In genomic region chr2:37770797-37771196, GRCh38 we compare ENCODE assay signal across 2 cellular contexts.
TF ChIP-seq lines count a peak whose summit lies in the region.

No MANE protein-coding gene starts in this region.

TF ChIP-seq in SK-N-SH, 30 proteins besides CTCF, POLR2A, EP300 and RAD21:
- TF ChIP-seq MEF2A (IDR thresholded peaks at IDR 0.05; ENCODE audit: borderline replicate concordance, low read depth) = no peak
- TF ChIP-seq JUND (IDR thresholded peaks at IDR 0.05) = no peak
TF ChIP-seq in SK-N-SH: peak in this region for 0.

TF ChIP-seq in SK-N-SH treated with all-trans-retinoic acid at 6 μM for 48 hours, 23 proteins besides CTCF, POLR2A, EP300 and RAD21:
- TF ChIP-seq CREB5 (CRISPR knock-in tag; IDR thresholded peaks at IDR 0.05; ENCODE audit: low read depth) (no peak), OSR1 (CRISPR knock-in tag; IDR thresholded peaks at IDR 0.05) (no peak), GLIS3 (CRISPR knock-in tag; IDR thresholded peaks at IDR 0.05) (no peak), POU6F1 (CRISPR knock-in tag; IDR thresholded peaks at IDR 0.05; ENCODE audit: borderline replicate concordance, low read depth) (no peak), CSDC2 (CRISPR knock-in tag; IDR thresholded peaks at IDR 0.05) (no peak), ARNTL (CRISPR knock-in tag; IDR thresholded peaks at IDR 0.05; ENCODE audit: borderline replicate concordance, low read depth) (no peak), ZFP3 (CRISPR knock-in tag; IDR thresholded peaks at IDR 0.05) (no peak), TCF4 (CRISPR knock-in tag; IDR thresholded peaks at IDR 0.05; ENCODE audit: borderline replicate concordance) (no peak), BACH2 (CRISPR knock-in tag; IDR thresholded peaks at IDR 0.05; ENCODE audit: borderline replicate concordance) (no peak), ISL1 (CRISPR knock-in tag; IDR thresholded peaks at IDR 0.05) (no peak), PPARA (CRISPR knock-in tag; IDR thresholded peaks at IDR 0.05; ENCODE audit: borderline replicate concordance) (no peak), ZNF565 (CRISPR knock-in tag; conservative IDR thresholded peaks at IDR 0.05; ENCODE audit: low read depth) (no peak)
- TF ChIP-seq, protein P1, sequence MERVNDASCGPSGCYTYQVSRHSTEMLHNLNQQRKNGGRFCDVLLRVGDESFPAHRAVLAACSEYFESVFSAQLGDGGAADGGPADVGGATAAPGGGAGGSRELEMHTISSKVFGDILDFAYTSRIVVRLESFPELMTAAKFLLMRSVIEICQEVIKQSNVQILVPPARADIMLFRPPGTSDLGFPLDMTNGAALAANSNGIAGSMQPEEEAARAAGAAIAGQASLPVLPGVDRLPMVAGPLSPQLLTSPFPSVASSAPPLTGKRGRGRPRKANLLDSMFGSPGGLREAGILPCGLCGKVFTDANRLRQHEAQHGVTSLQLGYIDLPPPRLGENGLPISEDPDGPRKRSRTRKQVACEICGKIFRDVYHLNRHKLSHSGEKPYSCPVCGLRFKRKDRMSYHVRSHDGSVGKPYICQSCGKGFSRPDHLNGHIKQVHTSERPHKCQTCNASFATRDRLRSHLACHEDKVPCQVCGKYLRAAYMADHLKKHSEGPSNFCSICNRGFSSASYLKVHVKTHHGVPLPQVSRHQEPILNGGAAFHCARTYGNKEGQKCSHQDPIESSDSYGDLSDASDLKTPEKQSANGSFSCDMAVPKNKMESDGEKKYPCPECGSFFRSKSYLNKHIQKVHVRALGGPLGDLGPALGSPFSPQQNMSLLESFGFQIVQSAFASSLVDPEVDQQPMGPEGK (CRISPR knock-in tag; IDR thresholded peaks at IDR 0.05; ENCODE audit: borderline replicate concordance) = no peak
- TF ChIP-seq, protein P2, sequence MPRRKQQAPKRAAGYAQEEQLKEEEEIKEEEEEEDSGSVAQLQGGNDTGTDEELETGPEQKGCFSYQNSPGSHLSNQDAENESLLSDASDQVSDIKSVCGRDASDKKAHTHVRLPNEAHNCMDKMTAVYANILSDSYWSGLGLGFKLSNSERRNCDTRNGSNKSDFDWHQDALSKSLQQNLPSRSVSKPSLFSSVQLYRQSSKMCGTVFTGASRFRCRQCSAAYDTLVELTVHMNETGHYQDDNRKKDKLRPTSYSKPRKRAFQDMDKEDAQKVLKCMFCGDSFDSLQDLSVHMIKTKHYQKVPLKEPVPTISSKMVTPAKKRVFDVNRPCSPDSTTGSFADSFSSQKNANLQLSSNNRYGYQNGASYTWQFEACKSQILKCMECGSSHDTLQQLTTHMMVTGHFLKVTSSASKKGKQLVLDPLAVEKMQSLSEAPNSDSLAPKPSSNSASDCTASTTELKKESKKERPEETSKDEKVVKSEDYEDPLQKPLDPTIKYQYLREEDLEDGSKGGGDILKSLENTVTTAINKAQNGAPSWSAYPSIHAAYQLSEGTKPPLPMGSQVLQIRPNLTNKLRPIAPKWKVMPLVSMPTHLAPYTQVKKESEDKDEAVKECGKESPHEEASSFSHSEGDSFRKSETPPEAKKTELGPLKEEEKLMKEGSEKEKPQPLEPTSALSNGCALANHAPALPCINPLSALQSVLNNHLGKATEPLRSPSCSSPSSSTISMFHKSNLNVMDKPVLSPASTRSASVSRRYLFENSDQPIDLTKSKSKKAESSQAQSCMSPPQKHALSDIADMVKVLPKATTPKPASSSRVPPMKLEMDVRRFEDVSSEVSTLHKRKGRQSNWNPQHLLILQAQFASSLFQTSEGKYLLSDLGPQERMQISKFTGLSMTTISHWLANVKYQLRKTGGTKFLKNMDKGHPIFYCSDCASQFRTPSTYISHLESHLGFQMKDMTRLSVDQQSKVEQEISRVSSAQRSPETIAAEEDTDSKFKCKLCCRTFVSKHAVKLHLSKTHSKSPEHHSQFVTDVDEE (CRISPR knock-in tag; IDR thresholded peaks at IDR 0.05) = no peak
- TF ChIP-seq, protein P3, sequence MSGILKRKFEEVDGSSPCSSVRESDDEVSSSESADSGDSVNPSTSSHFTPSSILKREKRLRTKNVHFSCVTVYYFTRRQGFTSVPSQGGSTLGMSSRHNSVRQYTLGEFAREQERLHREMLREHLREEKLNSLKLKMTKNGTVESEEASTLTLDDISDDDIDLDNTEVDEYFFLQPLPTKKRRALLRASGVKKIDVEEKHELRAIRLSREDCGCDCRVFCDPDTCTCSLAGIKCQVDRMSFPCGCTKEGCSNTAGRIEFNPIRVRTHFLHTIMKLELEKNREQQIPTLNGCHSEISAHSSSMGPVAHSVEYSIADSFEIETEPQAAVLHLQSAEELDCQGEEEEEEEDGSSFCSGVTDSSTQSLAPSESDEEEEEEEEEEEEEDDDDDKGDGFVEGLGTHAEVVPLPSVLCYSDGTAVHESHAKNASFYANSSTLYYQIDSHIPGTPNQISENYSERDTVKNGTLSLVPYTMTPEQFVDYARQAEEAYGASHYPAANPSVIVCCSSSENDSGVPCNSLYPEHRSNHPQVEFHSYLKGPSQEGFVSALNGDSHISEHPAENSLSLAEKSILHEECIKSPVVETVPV (CRISPR knock-in tag; IDR thresholded peaks at IDR 0.05) = no peak
TF ChIP-seq in SK-N-SH treated with all-trans-retinoic acid at 6 μM for 48 hours: peak in this region for 0.
